ENCODE assay signal across 9 cellular contexts in genomic region chr13:40994581-40995230, GRCh38. TPM values are rescaled to one million over a fixed set of nuclear protein-coding genes. Genes with fewer than 3 reads are reported as not detected.
DNase-seq lines count a peak whose midpoint lies in the region; ATAC-seq, FAIRE-seq and TF ChIP-seq lines count a peak whose summit lies in the region.
"Had no signal": no experiment of that assay in that cellular context is flagged by ENCODE, and none has a peak within 500 bp of the region (broad histone marks: within the 10 kb centered on the region; RNA-seq: fewer than 3 reads in every experiment).

No MANE protein-coding gene starts in this region.

- no peaks in the 10 kb centered on the region for H3K27me3 Mint-ChIP-seq in activated CD4-positive, alpha-beta T cell treated with anti-CD3 and anti-CD28 coated beads, Interleukin-2, amount 10 ng/mL, durations not matched to agents 7 days and 5 days

- no peak for DNase-seq in activated CD4-positive, alpha-beta T cell treated with anti-CD3 and anti-CD28 coated beads, Interleukin-2, amount 10 ng/mL, durations not matched to agents 7 days and 5 days
- no peak for DNase-seq in activated CD4-positive, alpha-beta T cell treated with anti-CD3 and anti-CD28 coated beads, Interleukin-2, amount 50 U/mL, for 48 hours
- DNase-seq in bronchial epithelial cell (ENCODE audit: low read depth) (peak; percentile 77), suprapubic skin (ENCODE audit: low spot score in 2 of 2) (no peak), AG08395 (ENCODE audit: low spot score) (no peak), BE2C (no peak), NCI-H1436 (lab: John Stamatoyannopoulos, UW) (no peak)
- DNase-seq: left cardiac atrium had no signal

- POLR2A ChIA-PET in activated CD4-positive, alpha-beta T cell treated with anti-CD3 and anti-CD28 coated beads, Interleukin-2, amount 10 ng/mL, durations not matched to agents 7 days and 5 days (lab: Charles Lee): no interaction called here

- H3K27ac Mint-ChIP-seq in activated CD4-positive, alpha-beta T cell treated with anti-CD3 and anti-CD28 coated beads, Interleukin-2, amount 10 ng/mL, durations not matched to agents 7 days and 5 days: peak overlapping the region; percentile 74

- TF ChIP-seq POLR2A in suprapubic skin (IDR thresholded peaks at IDR 0.05): no peak

- H3K9me3 Mint-ChIP-seq in activated CD4-positive, alpha-beta T cell treated with anti-CD3 and anti-CD28 coated beads, Interleukin-2, amount 10 ng/mL, durations not matched to agents 7 days and 5 days: no peaks in the 10 kb centered on the region

- H3K27me3 ChIP-seq in bronchial epithelial cell (ENCODE audit: control insufficient read depth, insufficient read depth, low read length): no peaks in the 10 kb centered on the region
- H3K27me3 ChIP-seq in suprapubic skin: no peaks in the 10 kb centered on the region
- no peaks in the 10 kb centered on the region for H3K27me3 ChIP-seq in BE2C

- peak; percentile 59 for ATAC-seq in HG03135 (IDR thresholded peaks at IDR 0.05; ENCODE audit: unreplicated experiment)

- peaks cover 90% of the 10 kb centered on the region for H3K4me1 Mint-ChIP-seq in activated CD4-positive, alpha-beta T cell treated with anti-CD3 and anti-CD28 coated beads, Interleukin-2, amount 10 ng/mL, durations not matched to agents 7 days and 5 days

- peak overlapping the region; percentile 38 for H3K4me3 Mint-ChIP-seq in activated CD4-positive, alpha-beta T cell treated with anti-CD3 and anti-CD28 coated beads, Interleukin-2, amount 10 ng/mL, durations not matched to agents 7 days and 5 days

- H3K4me3 ChIP-seq in bronchial epithelial cell (ENCODE audit: low read depth, low read length) (peak overlapping the region; percentile 17), suprapubic skin (peak overlapping the region; percentile 29), BE2C (ENCODE audit: low read depth, low read length) (no peak overlapping the region)

- H3K9me3 ChIP-seq in suprapubic skin: no peaks in the 10 kb centered on the region
- H3K9me3 ChIP-seq in BE2C: no peaks in the 10 kb centered on the region

- H3K27ac ChIP-seq in suprapubic skin: peak overlapping the region; percentile 90

- 43% methylated on average over 6 of the region's 6 CpGs for WGBS in suprapubic skin

- H3K4me1 ChIP-seq in suprapubic skin (peaks cover 63% of the 10 kb centered on the region), BE2C (no peaks in the 10 kb centered on the region)

- no peak for TF ChIP-seq CTCF in bronchial epithelial cell (IDR thresholded peaks at IDR 0.05; ENCODE audit: insufficient read depth, low read length, severe bottlenecking)
- no peak for TF ChIP-seq CTCF in suprapubic skin (IDR thresholded peaks at IDR 0.05)
- TF ChIP-seq CTCF in BE2C (IDR thresholded peaks at IDR 0.05; ENCODE audit: low read depth, low read length): no peak

- TF ChIP-seq EP300 in suprapubic skin (IDR thresholded peaks at IDR 0.05): no peak

- H3K36me3 ChIP-seq in bronchial epithelial cell (ENCODE audit: control insufficient read depth, insufficient read depth, low read length) (no peaks in the 10 kb centered on the region), suprapubic skin (peaks cover 6% of the 10 kb centered on the region), BE2C (no peaks in the 10 kb centered on the region)

- H3K36me3 Mint-ChIP-seq in activated CD4-positive, alpha-beta T cell treated with anti-CD3 and anti-CD28 coated beads, Interleukin-2, amount 10 ng/mL, durations not matched to agents 7 days and 5 days (ENCODE audit: low read depth): peaks cover 51% of the 10 kb centered on the region

- no peak for FAIRE-seq in bronchial epithelial cell (lab: Jason Lieb, UNC)

- CTCF ChIA-PET in activated CD4-positive, alpha-beta T cell treated with anti-CD3 and anti-CD28 coated beads, Interleukin-2, amount 10 ng/mL, durations not matched to agents 7 days and 5 days (lab: Charles Lee): interaction anchor here (1.1 kb wide), 1 partner anchor 10 kb away, joined by 4 read pairs; no protein-coding TSS in a partner anchor

RNA-seq across cellular contexts. Expression of gene ELF1, which starts 24.4 kb away (rescaled TPM):
- 100 to 1,000 TPM; 125 to 149 TPM for total RNA-seq in activated CD4-positive, alpha-beta T cell treated with anti-CD3 and anti-CD28 coated beads, Interleukin-2, amount 10 ng/mL, durations not matched to agents 7 days and 5 days
- total RNA-seq in bronchial epithelial cell (57.7 and 71.3 TPM in 2 replicates), suprapubic skin (100 to 1,000 TPM in 3 of 4 donors, 10 to 100 TPM in 1; 81.7 to 123 (median 111) TPM)
- 2.7 TPM for polyA plus RNA-seq in BE2C (2012; ENCODE audit: insufficient read depth, insufficient read length, low read depth)
